7 cellular contexts compared by ENCODE assay signal in the genomic region with DNA sequence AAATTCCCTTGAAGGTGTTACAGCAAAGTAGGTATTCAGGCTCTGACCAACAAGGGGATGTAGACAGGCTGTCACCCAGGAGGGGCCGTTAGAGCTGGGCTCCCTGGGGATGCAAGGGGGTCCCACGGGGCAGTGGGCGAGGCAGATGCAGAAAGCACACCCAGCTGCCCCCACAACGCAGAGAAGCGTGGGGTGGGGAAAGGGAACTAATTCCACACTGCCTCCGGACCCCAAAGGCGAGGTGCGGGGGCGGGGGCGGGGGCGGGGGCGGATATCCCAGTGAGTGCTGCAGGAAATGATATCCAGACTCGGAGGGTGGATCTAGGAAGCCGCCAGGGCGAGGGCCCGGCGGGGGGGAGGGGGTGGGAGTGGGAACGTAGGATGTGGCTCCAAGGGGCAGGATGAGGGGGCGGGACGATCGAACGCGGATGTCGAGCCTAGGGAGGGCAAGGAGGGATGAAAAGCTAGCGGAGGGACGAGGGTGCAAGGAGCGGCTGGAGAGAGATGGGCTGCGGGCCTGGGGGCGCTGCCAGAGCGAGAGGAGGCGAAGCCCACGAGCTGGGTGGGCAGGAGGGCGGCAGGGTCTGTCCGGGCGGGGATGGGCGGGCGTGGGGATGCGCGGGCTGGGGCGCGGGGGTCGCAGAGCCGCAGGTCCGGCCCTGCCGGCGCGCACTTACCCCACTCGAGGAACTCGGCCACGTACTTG. TPM values are rescaled to one million over a fixed set of nuclear protein-coding genes. Genes with fewer than 3 reads are reported as not detected.
DNase-seq lines count a peak whose midpoint lies in the region; TF ChIP-seq lines count a peak whose summit lies in the region.

No MANE protein-coding gene starts in this region.

- intact Hi-C loops in ovary (cut with DNase I) = no loop called here

- H3K27ac ChIP-seq in ovary = peak overlapping the region; percentile 62 to 88

- DNase-seq in HT1080 (ENCODE audit: low read depth) (peak; percentile 56), glomerular visceral epithelial cell (ENCODE audit: extremely low spot score) (peak; percentile 81), ovary (peak; percentile 66 to 83 (median 75)), superior temporal gyrus (ENCODE audit: extremely low spot score) (no peak)
- no peak for DNase-seq in effector CD8-positive, alpha-beta T cell (lab: John Stamatoyannopoulos, UW)

- TF ChIP-seq POLR2A in ovary (IDR thresholded peaks at IDR 0.05) = no peak

- no peaks in the 10 kb centered on the region for H3K27me3 ChIP-seq in ovary

- no peak for TF ChIP-seq EP300 in ovary (IDR thresholded peaks at IDR 0.05)

- peak overlapping the region; percentile 73 for H3K4me3 ChIP-seq in GM08714 (ENCODE audit: low read length)
- peak overlapping the region; percentile 79 for H3K4me3 ChIP-seq in WI38 (ENCODE audit: low read depth, low read length)
- peak overlapping the region; percentile 96 for H3K4me3 ChIP-seq in ovary

- H3K9me3 ChIP-seq in ovary = no peaks in the 10 kb centered on the region

- peaks cover 12% of the 10 kb centered on the region for H3K4me1 ChIP-seq in ovary (ENCODE audit: insufficient read depth)

- TF ChIP-seq CTCF in WI38 (IDR thresholded peaks at IDR 0.05; ENCODE audit: low read depth, low read length) (no peak), ovary (IDR thresholded peaks at IDR 0.05) (no peak)

- no peaks in the 10 kb centered on the region for H3K36me3 ChIP-seq in ovary

- WGBS in ovary, 3 donors = 1 to 2% (median 1%) methylated on average over 50 of the region's 50 CpGs

RNA-seq across cellular contexts. Expression of a gene that starts 0.9 kb away (rescaled TPM):
- total RNA-seq in HT1080 (2014; rRNA removed; shearing (Covaris generic)) = 42.1 and 54.3 TPM in 2 replicates
- 53.6 and 62.3 TPM in 2 replicates for polyA plus RNA-seq in HT1080 (2015; cell fraction: cytosol; rRNA removed)
- 121 and 123 TPM in 2 replicates for polyA plus RNA-seq in HT1080 (2015; cell fraction: nucleus; rRNA removed)
- 100 to 1,000 TPM in 2 of 7 donors, 10 to 100 TPM in 5; 55.7 to 103 (median 82.5) TPM for total RNA-seq in ovary
- polyA plus RNA-seq in ovary = 10 to 100 TPM; 50.0 to 54.1 TPM

RNA-seq across cellular contexts. Expression of a gene that starts 27.5 kb away (rescaled TPM):
- not detected in 2 replicates for total RNA-seq in HT1080 (2014; rRNA removed; shearing (Covaris generic))
- polyA plus RNA-seq in HT1080 (2015; cell fraction: cytosol; rRNA removed) = not detected in 2 replicates
- polyA plus RNA-seq in HT1080 (2015; cell fraction: nucleus; rRNA removed) = not detected in 2 replicates
- under 1 TPM in 1 of 7 donors, not detected in 6; 0.47 TPM for total RNA-seq in ovary
- polyA plus RNA-seq in ovary = not detected

RNA-seq across cellular contexts. Expression of a gene that starts 38.0 kb away (rescaled TPM):
- not detected in 2 replicates for total RNA-seq in HT1080 (2014; rRNA removed; shearing (Covaris generic))
- polyA plus RNA-seq in HT1080 (2015; cell fraction: cytosol; rRNA removed) = 0.37 TPM in 1 of 2 replicates, not detected in the other
- polyA plus RNA-seq in HT1080 (2015; cell fraction: nucleus; rRNA removed) = 0.25 TPM in 1 of 2 replicates, not detected in the other
- 1 to 10 TPM in 3 of 7 donors, under 1 TPM in 2, not detected in 2; 0.33 to 1.2 (median 1.1) TPM for total RNA-seq in ovary
- polyA plus RNA-seq in ovary = under 1 TPM in 1 of 2 donors, not detected in 1; 0.62 TPM

Comparison
In these comparisons a context has a peak if more than half of its experiments do, and no peak if none do; other contexts are left out.
1. DNase-seq: peak in HT1080 (single experiment), glomerular visceral epithelial cell (single experiment) and ovary (5 of 5); none in effector CD8-positive, alpha-beta T cell (single experiment) and superior temporal gyrus (single experiment).
2. Peak in every context shown above with its lines, with median percentiles within 50 percentile points of each other: H3K4me3 ChIP-seq.